Comparison of ENCODE assay signal across 25 cellular contexts in genomic region chr22:47645450-47645914, GRCh38.
DNase-seq lines count a peak whose midpoint lies in the region; ATAC-seq, FAIRE-seq and TF ChIP-seq lines count a peak whose summit lies in the region.
"Had no signal": no experiment of that assay in that cellular context is flagged by ENCODE, and none has a peak within 500 bp of the region (broad histone marks: within the 10 kb centered on the region; RNA-seq: fewer than 3 reads in every experiment).

No MANE protein-coding gene starts in this region.

- H3K9me3 ChIP-seq in K562 (replicated peaks; ENCODE audit: control insufficient read depth, insufficient read depth, low read depth, low read length) (no peaks in the 10 kb centered on the region), stomach (peaks cover 0 to 8% (median 4%) of the 10 kb centered on the region in 4 donors)
- H3K9me3 ChIP-seq: Caco-2, Peyer's patch had no signal

- H3K79me2 ChIP-seq in K562 (ENCODE audit: control insufficient read depth, insufficient read depth, low read length) (peaks cover 5% of the 10 kb centered on the region; the same call in 2 of the 3 replicates), mesendoderm (ENCODE audit: control insufficient read depth, insufficient read depth, low read length) (no peaks in the 10 kb centered on the region)

- 67% methylated on average over 4 of the region's 4 CpGs for WGBS in K562 (ENCODE audit: insufficient coverage, low coverage, missing lambda C conversion rate)
- WGBS in mesendoderm (ENCODE audit: extremely low coverage, insufficient coverage, low lambda C conversion rate) = no CpG with 5 or more reads among the region's 4 CpGs
- WGBS in stomach, 5 donors = 71 to 80% (median 77%) methylated on average over 4 of the region's 4 CpGs

- no peak overlapping the region for H3K56ac ChIP-seq in mesendoderm (ENCODE audit: low read length)

- H3K18ac ChIP-seq in mesendoderm (ENCODE audit: low read length) = no peak overlapping the region

- no peak overlapping the region for H2BK15ac ChIP-seq in mesendoderm (replicated peaks; ENCODE audit: low read depth)

- no peak overlapping the region for H3K4ac ChIP-seq in mesendoderm (ENCODE audit: low read depth, low read length)

- intact Hi-C loops in K562 (cut with micrococcal nuclease) (no loop called here), stomach (cut with DNase I; ENCODE audit: low total_unique reads) (no loop called here)

- H3K4me1 ChIP-seq in K562 (replicated peaks in 1 of 2; ENCODE audit: control insufficient read depth in 2 of 2, insufficient read depth in 2 of 2, low read length in 2 of 2) = no peaks in the 10 kb centered on the region; a peak in 2 of 5 replicates
- no peaks in the 10 kb centered on the region for H3K4me1 ChIP-seq in mesendoderm (ENCODE audit: control insufficient read depth, low read depth, low read length)
- H3K4me1 ChIP-seq in stomach = no peaks in the 10 kb centered on the region
- H3K4me1 ChIP-seq: BLaER1 treated with 17β-estradiol and CSF1 and Interleukin-3, amounts not matched to agents 10 nM and 100 nM; Caco-2; Peyer's patch had no signal

- H4K5ac ChIP-seq in mesendoderm (ENCODE audit: low read length) = no peak overlapping the region

- H3K27ac ChIP-seq in K562 (ENCODE audit: extremely low read depth, low read depth, low read length) (peak overlapping the region; percentile 72; the same call in 2 of the 3 replicates), mesendoderm (ENCODE audit: low read depth, low read length) (no peak overlapping the region), stomach (no peak overlapping the region)
- H3K27ac ChIP-seq: BLaER1 treated with 17β-estradiol and CSF1 and Interleukin-3, amounts not matched to agents 10 nM and 100 nM; Peyer's patch had no signal

- no peak overlapping the region for H3K4me3 ChIP-seq in K562
- H3K4me3 ChIP-seq in mesendoderm (ENCODE audit: low read length) = no peak overlapping the region
- H3K4me3 ChIP-seq in stomach = no peak overlapping the region
- H3K4me3 ChIP-seq: BLaER1 treated with 17β-estradiol and CSF1 and Interleukin-3, amounts not matched to agents 10 nM and 100 nM; Peyer's patch had no signal

- TF ChIP-seq POLR2A in K562 (conservative IDR thresholded peaks at IDR 0.05) (no peak), stomach (IDR thresholded peaks at IDR 0.05) (no peak)

- in situ Hi-C loops in K562 (cut with MboI) = no loop called here

- H2BK5ac ChIP-seq in mesendoderm (ENCODE audit: low read length) = no peak overlapping the region

- no peak overlapping the region for H2AK5ac ChIP-seq in mesendoderm (ENCODE audit: low read length)

- no peak overlapping the region for H3K23ac ChIP-seq in mesendoderm (ENCODE audit: low read length)

- H4K8ac ChIP-seq in mesendoderm (ENCODE audit: low read depth, low read length) = no peak overlapping the region

- H4K20me1 ChIP-seq in K562 (replicated peaks; ENCODE audit: control insufficient read depth, insufficient read depth, low read length) = no peaks in the 10 kb centered on the region
- H4K20me1 ChIP-seq: BLaER1 treated with 17β-estradiol and CSF1 and Interleukin-3, amounts not matched to agents 10 nM and 100 nM had no signal

- peaks cover 36% of the 10 kb centered on the region for H3K36me3 ChIP-seq in K562 (ENCODE audit: control insufficient read depth, insufficient read depth, low read length)
- no peaks in the 10 kb centered on the region for H3K36me3 ChIP-seq in mesendoderm (ENCODE audit: control insufficient read depth, insufficient read depth, low read length)
- no peaks in the 10 kb centered on the region for H3K36me3 ChIP-seq in stomach
- H3K36me3 ChIP-seq: BLaER1 treated with 17β-estradiol and CSF1 and Interleukin-3, amounts not matched to agents 10 nM and 100 nM; Peyer's patch had no signal

- no peak overlapping the region for H2AFZ ChIP-seq in K562 (ENCODE audit: low read depth, low read length)

- H3K27me3 ChIP-seq in K562 (ENCODE audit: control insufficient read depth in 2 of 2, insufficient read depth in 2 of 2, low read length in 2 of 2) (no peaks in the 10 kb centered on the region), mesendoderm (ENCODE audit: insufficient read depth, low read length, poor library complexity) (no peaks in the 10 kb centered on the region), stomach (peaks cover 0 to 4% (median 0%) of the 10 kb centered on the region in 3 donors)
- H3K27me3 ChIP-seq: BLaER1 treated with 17β-estradiol and CSF1 and Interleukin-3, amounts not matched to agents 10 nM and 100 nM; Peyer's patch had no signal

- DNase-seq in Daoy (ENCODE audit: low read depth) (peak; percentile 63), OCI-M1 (lab: John Stamatoyannopoulos, UW) (peak; percentile 2), K562 (ENCODE audit: extremely low read depth in 1 of 4, low spot score in 3 of 4) (peak in 1 of 4 experiments; percentile 51), mesendoderm (peak; percentile 14), GOT3 (lab: John Stamatoyannopoulos, UW) (no peak), stomach (no peak)
- no peak for DNase-seq in activated CD8-positive, alpha-beta memory T cell treated with anti-CD3 and anti-CD28 coated beads, Interleukin-2, amount 50 U/mL, for 4 hours
- DNase-seq: AML-193; Caco-2; CD4-positive, alpha-beta T cell; DMS79 treated with DMSO at 0.1 percent for 48 hours; KG1; NCI-H1048; NCI-H1417; NCI-H1694; NCI-H2029 treated with DMSO at 0.1 percent for 48 hours; NCI-H2227 treated with DMSO at 0.1 percent for 48 hours; NCI-H526 treated with DMSO at 0.1 percent for 48 hours; Peyer's patch had no signal

- H3K4me2 ChIP-seq in K562 (ENCODE audit: insufficient read depth, low read length) (no peak overlapping the region), mesendoderm (ENCODE audit: low read length) (no peak overlapping the region)
- H3K4me2 ChIP-seq: BLaER1 treated with 17β-estradiol and CSF1 and Interleukin-3, amounts not matched to agents 10 nM and 100 nM had no signal

- CTCF ChIA-PET in K562 (lab: Yijun Ruan, JAX; ENCODE audit: low intra/inter-chr PET ratio) = no interaction called here

- H3K9me1 ChIP-seq in K562 (ENCODE audit: control insufficient read depth, insufficient read depth, low read length) = peaks cover 6% of the 10 kb centered on the region

- H2BK120ac ChIP-seq in mesendoderm (ENCODE audit: low read depth, low read length) = no peak overlapping the region

- TF ChIP-seq CTCF in K562 (IDR thresholded peaks at IDR 0.05 in 2 of 3, conservative IDR thresholded peaks at IDR 0.05 in 1 of 3; ENCODE audit: insufficient read depth in 2 of 3, low read depth in 1 of 3, low read length in 3 of 3) (no peak), stomach (IDR thresholded peaks at IDR 0.05) (no peak)

- TF ChIP-seq EP300 in K562 (IDR thresholded peaks at IDR 0.05; ENCODE audit: low read length) (peak; percentile 67; the same call in 1 of the 2 replicates), stomach (IDR thresholded peaks at IDR 0.05) (no peak)

- no peak overlapping the region for H3K9ac ChIP-seq in K562 (ENCODE audit: insufficient read depth in 1 of 2, low read depth in 2 of 2, low read length in 2 of 2)
- no peak overlapping the region for H3K9ac ChIP-seq in mesendoderm (ENCODE audit: low read length)
- H3K9ac ChIP-seq: BLaER1 treated with 17β-estradiol and CSF1 and Interleukin-3, amounts not matched to agents 10 nM and 100 nM had no signal

- no peak for TF ChIP-seq RAD21 in K562 (CRISPR knock-in tag; conservative IDR thresholded peaks at IDR 0.05 in 1 of 2, IDR thresholded peaks at IDR 0.05 in 1 of 2)

- BruUV-seq in K562 (replicated peaks; lab: Mats Ljungman, UMichigan) = no TSS peak

- POLR2A ChIA-PET in K562 (lab: Yijun Ruan, JAX) = no interaction called here

- H3K79me1 ChIP-seq in mesendoderm (ENCODE audit: low read length) = no peaks in the 10 kb centered on the region

- peak; percentile 87 for ATAC-seq in K562
- ATAC-seq: SK-N-SH treated with all-trans-retinoic acid at 6 μM for 48 hours had no signal

- FAIRE-seq in K562 (lab: Jason Lieb, UNC) = peak; percentile 42
- FAIRE-seq: GM12892, GM19239, H54, HTR-8/SVneo had no signal

TF ChIP-seq in K562, 482 proteins besides CTCF, POLR2A, EP300 and RAD21 (continues in another document):
- TF ChIP-seq CEBPB (tag; IDR thresholded peaks at IDR 0.05) (peak; percentile 57), FOXA1 (IDR thresholded peaks at IDR 0.05; ENCODE audit: borderline replicate concordance) (no peak), ZNF589 (CRISPR knock-in tag; IDR thresholded peaks at IDR 0.05; ENCODE audit: low read depth) (peak; percentile 95), RBM34 (IDR thresholded peaks at IDR 0.05; ENCODE audit: borderline replicate concordance, insufficient read depth, low read length) (no peak), ZNF57 (CRISPR knock-in tag; IDR thresholded peaks at IDR 0.05) (no peak), HDAC3 (IDR thresholded peaks at IDR 0.05; ENCODE audit: borderline replicate concordance, partially characterized antibody) (no peak), MXI1 (IDR thresholded peaks at IDR 0.05; ENCODE audit: low read depth, low read length) (no peak), KDM5B (IDR thresholded peaks at IDR 0.05; ENCODE audit: insufficient replicate concordance, low read depth, low read length) (no peak), LARP7 (IDR thresholded peaks at IDR 0.05) (no peak), PHF20 (IDR thresholded peaks at IDR 0.05; ENCODE audit: partially characterized antibody) (no peak), ZC3H11A (IDR thresholded peaks at IDR 0.05; ENCODE audit: low read depth, low read length) (no peak), ZNF146 (CRISPR knock-in tag; IDR thresholded peaks at IDR 0.05; ENCODE audit: unreplicated experiment) (no peak), CAMTA2 (CRISPR knock-in tag; conservative IDR thresholded peaks at IDR 0.05) (no peak), MAFK (IDR thresholded peaks at IDR 0.05; ENCODE audit: low read length) (no peak), C11orf30 (IDR thresholded peaks at IDR 0.05; ENCODE audit: low read depth) (no peak), ZNF121 (CRISPR knock-in tag; conservative IDR thresholded peaks at IDR 0.05) (no peak), GATAD2A (IDR thresholded peaks at IDR 0.05) (no peak), ZNF395 (CRISPR knock-in tag; IDR thresholded peaks at IDR 0.05) (peak; percentile 20; the same call in 1 of the 2 replicates), CEBPG (CRISPR knock-in tag; IDR thresholded peaks at IDR 0.05) (peak; percentile 85), CEBPG (tag; conservative IDR thresholded peaks at IDR 0.05 in 1 of 2, IDR thresholded peaks at IDR 0.05 in 1 of 2) (peak; percentile 63 to 93)

Comparison
In these comparisons a context has a peak if more than half of its experiments do, and no peak if none do; other contexts are left out.
1. DNase-seq: peak in Daoy (single experiment), OCI-M1 (single experiment) and mesendoderm (single experiment); none in GOT3 (single experiment), stomach (single experiment) and activated CD8-positive, alpha-beta memory T cell treated with anti-CD3 and anti-CD28 coated beads, Interleukin-2, amount 50 U/mL, for 4 hours (single experiment).